ENCODE assay signal across 32 cellular contexts in the genomic region with DNA sequence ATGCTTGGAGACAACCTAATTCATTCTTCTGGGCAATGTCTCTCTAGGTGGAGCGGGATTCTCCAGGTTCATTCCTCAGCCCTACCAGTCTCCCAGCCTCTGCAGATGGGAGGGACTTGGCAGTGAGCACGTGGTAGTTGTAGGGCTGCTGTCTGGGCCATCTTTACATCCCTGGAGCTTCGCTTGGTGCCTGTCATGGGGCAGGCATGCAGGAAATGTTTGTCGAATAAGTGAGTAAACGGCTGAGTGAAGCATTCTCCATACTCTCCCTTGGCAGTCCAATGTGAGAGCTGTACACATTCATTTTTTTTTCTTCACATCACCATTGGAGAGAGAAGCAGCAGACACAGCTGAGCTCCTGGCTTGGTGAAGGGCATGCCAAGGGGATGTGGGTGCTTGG.
DNase-seq lines count a peak whose midpoint lies in the region; ATAC-seq, FAIRE-seq and TF ChIP-seq lines count a peak whose summit lies in the region.
"Had no signal": no experiment of that assay in that cellular context is flagged by ENCODE, and none has a peak within 500 bp of the region (broad histone marks: within the 10 kb centered on the region; RNA-seq: fewer than 3 reads in every experiment).

No MANE protein-coding gene starts in this region.

- ATAC-seq in Panc1 (peak; percentile 60; the same call in 1 of the 2 replicates), foreskin keratinocyte (peak; percentile 83), HG02798 (IDR thresholded peaks at IDR 0.05; ENCODE audit: poor library complexity, unreplicated experiment) (no peak)
- ATAC-seq: activated CD8-positive, alpha-beta memory T cell treated with anti-CD3 and anti-CD28 coated beads, Interleukin-2, amount 10 ng/mL, durations not matched to agents 7 days and 5 days; activated T-cell treated with anti-CD3 and anti-CD28 coated beads, Interleukin-2, amount 50 U/mL, for 4 hours; heart left ventricle; K562; sciatic nerve had no signal

- CTCF ChIA-PET in Panc1 (lab: Charles Lee) = no interaction called here

- peaks cover 10% of the 10 kb centered on the region for H3K27me3 ChIP-seq in Panc1 (ENCODE audit: control insufficient read depth, insufficient read depth, low read length)
- no peaks in the 10 kb centered on the region for H3K27me3 ChIP-seq in foreskin keratinocyte
- H3K27me3 ChIP-seq: thyroid gland had no signal

- POLR2A ChIA-PET in Panc1 (lab: Charles Lee) = no interaction called here

- DNase-seq in NCI-H345 (lab: John Stamatoyannopoulos, UW) (peak; percentile 53), NCI-H345 treated with DMSO at 0.1 percent for 48 hours (lab: John Stamatoyannopoulos, UW; ENCODE audit: unreplicated experiment) (no peak), Panc1 (ENCODE audit: low read depth, low spot score) (no peak), foreskin keratinocyte (peak; percentile 59 to 67), urothelium cell line (ENCODE audit: low spot score) (peak; percentile 33), KG1 (lab: John Stamatoyannopoulos, UW) (no peak), globus pallidus (ENCODE audit: low spot score) (no peak)
- DNase-seq: activated CD8-positive, alpha-beta memory T cell treated with anti-CD3 and anti-CD28 coated beads, Interleukin-2, amount 10 ng/mL, durations not matched to agents 7 days and 5 days; activated T-cell treated with anti-CD3 and anti-CD28 coated beads, Interleukin-2, amount 50 U/mL, for 4 hours; central memory CD4-positive, alpha-beta T cell; cortex of kidney; effector memory CD4-positive, alpha-beta T cell; erythroblast; H7; heart left ventricle; kidney; midbrain; naive B cell; NCI-H2029; NCI-H2227 treated with DMSO at 0.1 percent for 48 hours; NCI-H748 treated with DMSO at 0.1 percent for 48 hours; nucleus accumbens; stimulated activated CD4-positive, alpha-beta T cell treated with anti-CD3 and anti-CD28 coated beads, Interleukin-4, amount 100 ng/mL, for 24 hours; thyroid gland had no signal

- H3K9me3 ChIP-seq in Panc1 (ENCODE audit: control insufficient read depth, insufficient read depth, low read depth, low read length) = no peaks in the 10 kb centered on the region
- H3K9me3 ChIP-seq: heart left ventricle, prostate gland, thyroid gland had no signal

- H3K4me3 ChIP-seq in Panc1 (ENCODE audit: low read depth in 2 of 2, low read length in 2 of 2) = no peak overlapping the region
- H3K4me3 ChIP-seq: heart left ventricle, K562, prostate gland, SK-N-MC, thyroid gland had no signal

- no TSS peak for BruUV-seq in Panc1 (replicated peaks; lab: Mats Ljungman, UMichigan)

- in situ Hi-C loops in Panc1 (cut with HindIII; ENCODE audit: low pct_unique_long_range_greater_than_20kb, low sequenced_read_pairs) = no loop called here

- intact Hi-C loops in Panc1 (cut with micrococcal nuclease; ENCODE audit: unreplicated experiment) = no loop called here

- no peaks in the 10 kb centered on the region for H3K36me3 ChIP-seq in Panc1 (ENCODE audit: control insufficient read depth, insufficient read depth, low read length)
- H3K36me3 ChIP-seq: heart left ventricle, prostate gland, thyroid gland had no signal

- no peaks in the 10 kb centered on the region for H3K4me1 ChIP-seq in Panc1 (ENCODE audit: control insufficient read depth, insufficient read depth, low read length)
- H3K4me1 ChIP-seq in foreskin keratinocyte = peaks cover 7% of the 10 kb centered on the region
- H3K4me1 ChIP-seq: heart left ventricle, prostate gland, thyroid gland had no signal

- TF ChIP-seq CTCF in Panc1 (IDR thresholded peaks at IDR 0.05) = no peak
- no peak for TF ChIP-seq CTCF in foreskin keratinocyte (conservative IDR thresholded peaks at IDR 0.05)

- FAIRE-seq in urothelium cell line (lab: Jason Lieb, UNC) = no peak
- FAIRE-seq: astrocyte, K562, kidney, TTC549 had no signal

- no peak overlapping the region for H3K27ac ChIP-seq in Panc1 (ENCODE audit: low read length)
- H3K27ac ChIP-seq in foreskin keratinocyte = no peak overlapping the region
- H3K27ac ChIP-seq: 22Rv1, heart left ventricle, prostate gland, SK-N-MC, thyroid gland had no signal

Comparison
In these comparisons a context has a peak if more than half of its experiments do, and no peak if none do; other contexts are left out.
1. DNase-seq: peak in NCI-H345 (single experiment), foreskin keratinocyte (2 of 2) and urothelium cell line (single experiment); none in NCI-H345 treated with DMSO at 0.1 percent for 48 hours (single experiment), Panc1 (single experiment), KG1 (single experiment) and globus pallidus (single experiment).